8 cellular contexts compared by ENCODE assay signal in genomic region chr2:148989882-148990493, GRCh38. TPM values are rescaled to one million over a fixed set of nuclear protein-coding genes. Genes with fewer than 3 reads are reported as not detected.
DNase-seq lines count a peak whose midpoint lies in the region; ATAC-seq and TF ChIP-seq lines count a peak whose summit lies in the region.

No MANE protein-coding gene starts in this region.

- H3K9me3 ChIP-seq in upper lobe of right lung, result no peaks in the 10 kb centered on the region

- peak; percentile 83 for ATAC-seq in GM19467 (IDR thresholded peaks at IDR 0.05; ENCODE audit: unreplicated experiment)
- ATAC-seq in HG03521 (IDR thresholded peaks at IDR 0.05; ENCODE audit: unreplicated experiment), result peak; percentile 87
- peak; percentile 79 for ATAC-seq in esophagus mucosa
- peak; percentile 69 to 92 for ATAC-seq in naive thymus-derived CD8-positive, alpha-beta T cell
- peak; percentile 92 for ATAC-seq in upper lobe of right lung

- POLR2A ChIA-PET in activated CD4-positive, alpha-beta T cell treated with anti-CD3 and anti-CD28 coated beads, Interleukin-2, amount 10 ng/mL, durations not matched to agents 7 days and 5 days (lab: Charles Lee), result no interaction called here
- POLR2A ChIA-PET in naive thymus-derived CD8-positive, alpha-beta T cell (lab: Charles Lee), result no interaction called here

- CTCF ChIA-PET in activated CD4-positive, alpha-beta T cell treated with anti-CD3 and anti-CD28 coated beads, Interleukin-2, amount 10 ng/mL, durations not matched to agents 7 days and 5 days (lab: Charles Lee), result interaction anchor here (0.6 to 1.6 kb wide), 4 partner anchors 10 to 1015 kb away, joined by 3 to 5 read pairs (median 3); no protein-coding TSS in a partner anchor

- no peaks in the 10 kb centered on the region for H3K36me3 Mint-ChIP-seq in activated CD4-positive, alpha-beta T cell treated with anti-CD3 and anti-CD28 coated beads, Interleukin-2, amount 10 ng/mL, durations not matched to agents 7 days and 5 days (ENCODE audit: low read depth)
- H3K36me3 Mint-ChIP-seq in naive thymus-derived CD8-positive, alpha-beta T cell, result peaks cover 0 to 3% (median 2%) of the 10 kb centered on the region in 3 donors

- H3K4me1 Mint-ChIP-seq in activated CD4-positive, alpha-beta T cell treated with anti-CD3 and anti-CD28 coated beads, Interleukin-2, amount 10 ng/mL, durations not matched to agents 7 days and 5 days, result no peaks in the 10 kb centered on the region
- H3K4me1 Mint-ChIP-seq in naive thymus-derived CD8-positive, alpha-beta T cell, result peaks cover 2 to 5% (median 3%) of the 10 kb centered on the region in 4 donors

- H3K27me3 Mint-ChIP-seq in activated CD4-positive, alpha-beta T cell treated with anti-CD3 and anti-CD28 coated beads, Interleukin-2, amount 10 ng/mL, durations not matched to agents 7 days and 5 days, result no peaks in the 10 kb centered on the region
- H3K27me3 Mint-ChIP-seq in naive thymus-derived CD8-positive, alpha-beta T cell, result no peaks in the 10 kb centered on the region

- no peak overlapping the region for H3K27ac ChIP-seq in upper lobe of right lung

- H3K27me3 ChIP-seq in upper lobe of right lung, result no peaks in the 10 kb centered on the region

- H3K4me1 ChIP-seq in upper lobe of right lung, result no peaks in the 10 kb centered on the region

- H3K4me3 Mint-ChIP-seq in activated CD4-positive, alpha-beta T cell treated with anti-CD3 and anti-CD28 coated beads, Interleukin-2, amount 10 ng/mL, durations not matched to agents 7 days and 5 days, result no peak overlapping the region
- no peak overlapping the region for H3K4me3 Mint-ChIP-seq in naive thymus-derived CD8-positive, alpha-beta T cell

- peak; percentile 10 for DNase-seq in DMS53 treated with DMSO at 0.1 percent for 48 hours (lab: John Stamatoyannopoulos, UW; ENCODE audit: unreplicated experiment)
- DNase-seq in NCI-H526 (lab: John Stamatoyannopoulos, UW), result peak; percentile 53 to 85
- DNase-seq in activated CD4-positive, alpha-beta T cell treated with anti-CD3 and anti-CD28 coated beads, Interleukin-2, amount 10 ng/mL, durations not matched to agents 7 days and 5 days, result peak; percentile 73
- DNase-seq in naive thymus-derived CD8-positive, alpha-beta T cell, result peak in 9 of 10 donors; percentile 22 to 67 (median 52)
- no peak for DNase-seq in upper lobe of right lung

- intact Hi-C loops in upper lobe of right lung (cut with DNase I), result no loop called here

- no peaks in the 10 kb centered on the region for H3K36me3 ChIP-seq in upper lobe of right lung

- TF ChIP-seq CTCF in upper lobe of right lung (IDR thresholded peaks at IDR 0.05), result peak; percentile 72

- no peaks in the 10 kb centered on the region for H3K9me3 Mint-ChIP-seq in activated CD4-positive, alpha-beta T cell treated with anti-CD3 and anti-CD28 coated beads, Interleukin-2, amount 10 ng/mL, durations not matched to agents 7 days and 5 days
- no peaks in the 10 kb centered on the region for H3K9me3 Mint-ChIP-seq in naive thymus-derived CD8-positive, alpha-beta T cell

- H3K4me3 ChIP-seq in upper lobe of right lung, result no peak overlapping the region

- H3K27ac Mint-ChIP-seq in activated CD4-positive, alpha-beta T cell treated with anti-CD3 and anti-CD28 coated beads, Interleukin-2, amount 10 ng/mL, durations not matched to agents 7 days and 5 days, result no peak overlapping the region
- peak overlapping the region in 1 of 10 donors; percentile 46 for H3K27ac Mint-ChIP-seq in naive thymus-derived CD8-positive, alpha-beta T cell

RNA-seq across cellular contexts. Expression of gene LYPD6B, which starts 48.5 kb away (rescaled TPM):
- not detected for total RNA-seq in activated CD4-positive, alpha-beta T cell treated with anti-CD3 and anti-CD28 coated beads, Interleukin-2, amount 10 ng/mL, durations not matched to agents 7 days and 5 days
- total RNA-seq in esophagus mucosa, result 3.2 TPM
- total RNA-seq in naive thymus-derived CD8-positive, alpha-beta T cell, result not detected
- polyA plus RNA-seq in naive thymus-derived CD8-positive, alpha-beta T cell, result not detected
- 0.78 TPM for total RNA-seq in upper lobe of right lung
